ENCODE assay signal across 1 cellular context in genomic region chr10:30392564-30392990, GRCh38.
A peak's percentile ranks its signal among the peaks of the same experiment; 100 is the strongest.
TF ChIP-seq lines count a peak whose summit lies in the region.

No MANE protein-coding gene starts in this region.

TF ChIP-seq in K562, 482 proteins besides CTCF, POLR2A, EP300 and RAD21 (continued from another document and continues in another):
- TF ChIP-seq MXD1 (CRISPR knock-in tag; IDR thresholded peaks at IDR 0.05; ENCODE audit: borderline replicate concordance, poor library complexity, severe bottlenecking) (no peak), POLR2H (tag; IDR thresholded peaks at IDR 0.05; ENCODE audit: low read depth) (no peak), ZNF589 (CRISPR knock-in tag; IDR thresholded peaks at IDR 0.05; ENCODE audit: low read depth) (no peak), KDM5B (IDR thresholded peaks at IDR 0.05; ENCODE audit: insufficient replicate concordance, low read depth, low read length) (no peak), SNRNP70 (optimal IDR thresholded peaks at IDR 0.05; ENCODE audit: low read depth, low read length) (no peak), THRAP3 (IDR thresholded peaks at IDR 0.05; ENCODE audit: borderline replicate concordance) (no peak), SRF (CRISPR knock-in tag; IDR thresholded peaks at IDR 0.05) (peak in 1 of 2 experiments; percentile 20; a peak in 1 of 4 replicates), MEF2D (tag; conservative IDR thresholded peaks at IDR 0.05; ENCODE audit: low read depth) (no peak), NCOA2 (IDR thresholded peaks at IDR 0.05; ENCODE audit: partially characterized antibody in 2 of 2) (no peak), SMAD3 (CRISPR knock-in tag; conservative IDR thresholded peaks at IDR 0.05) (no peak), ZNF507 (tag; conservative IDR thresholded peaks at IDR 0.05) (no peak), MEIS2 (IDR thresholded peaks at IDR 0.05; ENCODE audit: partially characterized antibody) (no peak), SREBF1 (IDR thresholded peaks at IDR 0.05; ENCODE audit: borderline replicate concordance, low read depth, low read length) (no peak), ZNF436 (CRISPR knock-in tag; IDR thresholded peaks at IDR 0.05) (no peak), NELFE (IDR thresholded peaks at IDR 0.05; ENCODE audit: insufficient read depth, insufficient read length) (no peak), MTA2 (IDR thresholded peaks at IDR 0.05; ENCODE audit: low read depth) (no peak), STAG1 (CRISPR knock-in tag; IDR thresholded peaks at IDR 0.05; ENCODE audit: borderline replicate concordance) (peak; percentile 98), STAT5B (CRISPR knock-in tag; IDR thresholded peaks at IDR 0.05) (no peak), CREBBP (IDR thresholded peaks at IDR 0.05; ENCODE audit: low read depth, low read length) (no peak), CBX8 (IDR thresholded peaks at IDR 0.05; ENCODE audit: borderline replicate concordance, extremely low read depth, low read depth, low read length, poor library complexity, severe bottlenecking) (no peak), ZNF121 (CRISPR knock-in tag; conservative IDR thresholded peaks at IDR 0.05) (no peak), PRMT5 (CRISPR knock-in tag; IDR thresholded peaks at IDR 0.05) (no peak), TSHZ1 (CRISPR knock-in tag; IDR thresholded peaks at IDR 0.05) (no peak), SMARCC2 (IDR thresholded peaks at IDR 0.05; ENCODE audit: low read depth) (no peak), ZNF197 (CRISPR knock-in tag; IDR thresholded peaks at IDR 0.05; ENCODE audit: low read depth) (no peak), HCFC1 (IDR thresholded peaks at IDR 0.05; ENCODE audit: low read depth, low read length) (0 out of 2 replicates have a peak, but pooled peaks have one; percentile 22), ZNF316 (IDR thresholded peaks at IDR 0.05) (no peak), NR1H2 (CRISPR knock-in tag; IDR thresholded peaks at IDR 0.05) (no peak), HLTF (IDR thresholded peaks at IDR 0.05) (no peak), ZNF175 (CRISPR knock-in tag; IDR thresholded peaks at IDR 0.05; ENCODE audit: low read depth) (no peak), ZNF239 (CRISPR knock-in tag; IDR thresholded peaks at IDR 0.05) (no peak), SRSF3 (IDR thresholded peaks at IDR 0.05; ENCODE audit: insufficient read depth, low read length) (no peak), MCM3 (IDR thresholded peaks at IDR 0.05) (no peak), RNF2 (IDR thresholded peaks at IDR 0.05) (no peak), EWSR1 (IDR thresholded peaks at IDR 0.05; ENCODE audit: borderline replicate concordance, low read depth, partially characterized antibody) (no peak), MAZ (CRISPR knock-in tag; conservative IDR thresholded peaks at IDR 0.05 in 1 of 2, IDR thresholded peaks at IDR 0.05 in 1 of 2) (peak in 1 of 2 experiments; percentile 56; a peak in 2 of 4 replicates), ZNF586 (CRISPR knock-in tag; conservative IDR thresholded peaks at IDR 0.05) (no peak), ARID3B (CRISPR knock-in tag; IDR thresholded peaks at IDR 0.05; ENCODE audit: borderline replicate concordance) (no peak), ZBTB33 (CRISPR knock-in tag; IDR thresholded peaks at IDR 0.05) (no peak), U2AF1 (optimal IDR thresholded peaks at IDR 0.05; ENCODE audit: low read depth, low read length) (no peak), SMAD1 (IDR thresholded peaks at IDR 0.05; ENCODE audit: low read depth, low read length, partially characterized antibody) (no peak), FOXK1 (CRISPR knock-in tag; IDR thresholded peaks at IDR 0.05; ENCODE audit: borderline replicate concordance) (no peak), LCOR (CRISPR knock-in tag; IDR thresholded peaks at IDR 0.05) (no peak), CHD2 (IDR thresholded peaks at IDR 0.05; ENCODE audit: low read depth, low read length) (no peak), ELK1 (CRISPR knock-in tag; IDR thresholded peaks at IDR 0.05) (no peak), USF1 (CRISPR knock-in tag; IDR thresholded peaks at IDR 0.05) (no peak), RB1 (IDR thresholded peaks at IDR 0.05; ENCODE audit: low read depth) (peak; percentile 36; the same call in 1 of the 2 replicates), HNRNPL (IDR thresholded peaks at IDR 0.05; ENCODE audit: low read depth, low read length) (no peak), XRCC4 (IDR thresholded peaks at IDR 0.05; ENCODE audit: extremely low read depth, insufficient read depth, insufficient read length) (no peak), ZNF696 (CRISPR knock-in tag; conservative IDR thresholded peaks at IDR 0.05) (no peak), ZC3H8 (IDR thresholded peaks at IDR 0.05) (no peak), ZBED1 (IDR thresholded peaks at IDR 0.05) (no peak), PREB (CRISPR knock-in tag; IDR thresholded peaks at IDR 0.05) (no peak), TRIM28 (IDR thresholded peaks at IDR 0.05) (no peak), RBBP5 (IDR thresholded peaks at IDR 0.05; ENCODE audit: borderline replicate concordance, insufficient read depth, low read length, poor library complexity, severe bottlenecking) (no peak), DEAF1 (CRISPR knock-in tag; IDR thresholded peaks at IDR 0.05) (peak; percentile 89), TRIM25 (IDR thresholded peaks at IDR 0.05; ENCODE audit: borderline replicate concordance) (no peak), TCF3 (CRISPR knock-in tag; IDR thresholded peaks at IDR 0.05) (no peak), ZBTB12 (CRISPR knock-in tag; IDR thresholded peaks at IDR 0.05) (no peak), KLF1 (tag; IDR thresholded peaks at IDR 0.05) (0 out of 2 replicates have a peak, but pooled peaks have one; percentile 41)
